Comparison of ENCODE assay signal across 19 cellular contexts in the genomic region with DNA sequence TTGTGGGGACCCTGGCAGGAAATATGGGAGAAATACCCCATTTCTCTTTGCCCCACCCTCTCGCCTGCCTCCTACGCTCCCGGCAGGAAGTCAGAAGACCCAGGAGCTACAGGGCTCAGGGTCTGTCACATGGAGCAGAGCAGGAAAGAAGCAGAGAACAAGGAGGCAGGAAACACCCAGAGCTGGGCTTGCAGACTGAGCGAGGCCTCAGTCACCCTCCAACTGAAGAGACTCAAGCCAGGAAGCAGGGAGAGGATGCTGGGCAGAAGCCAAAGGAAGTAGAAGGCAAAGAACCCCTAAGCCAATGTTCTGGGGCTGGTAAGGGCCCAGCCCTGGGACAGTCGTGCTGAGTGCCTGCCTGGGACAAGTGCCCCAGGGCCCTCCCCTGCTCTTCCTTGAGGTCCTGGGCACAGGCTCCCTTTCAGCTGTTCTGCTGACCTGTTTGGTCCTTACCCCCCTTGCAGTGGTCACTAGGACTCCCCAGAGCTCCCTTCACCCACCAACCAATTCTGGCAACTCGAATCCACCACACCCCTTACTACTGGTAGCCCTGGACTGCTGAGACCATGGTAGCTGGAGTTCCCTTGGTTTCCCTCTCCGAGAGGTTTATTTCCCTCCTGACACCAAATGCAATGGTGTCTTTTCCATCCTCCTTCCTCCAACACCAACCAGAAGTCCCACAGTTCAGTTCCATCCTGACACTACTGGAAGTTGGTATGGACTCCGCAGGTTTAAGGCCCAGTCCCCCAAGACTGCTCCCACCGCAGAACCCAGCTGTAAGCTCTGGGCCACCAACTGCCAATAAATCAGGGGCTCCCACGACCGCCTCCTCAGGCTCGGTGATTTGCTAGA.
DNase-seq lines count a peak whose midpoint lies in the region; ATAC-seq and TF ChIP-seq lines count a peak whose summit lies in the region.
"Had no signal": no experiment of that assay in that cellular context is flagged by ENCODE, and none has a peak within 500 bp of the region (broad histone marks: within the 10 kb centered on the region; RNA-seq: fewer than 3 reads in every experiment).

No MANE protein-coding gene starts in this region.

- 77 to 79% methylated on average over 12 of the region's 12 CpGs for WGBS in lower leg skin, 2 donors

- H3K4me1 Mint-ChIP-seq in activated T-helper 17 cell treated with anti-CD3 and anti-CD28 coated beads, Interleukin-2, amount 50 U/mL, for 72 hours = no peaks in the 10 kb centered on the region
- H3K4me1 Mint-ChIP-seq: activated B cell treated with CpG ODN at 0.5 μM for 24 hours; activated naive CD8-positive, alpha-beta T cell treated with anti-CD3 and anti-CD28 coated beads, Interleukin-2, amount 10 ng/mL, durations not matched to agents 7 days and 5 days had no signal

- no peak for TF ChIP-seq CTCF in lower leg skin (IDR thresholded peaks at IDR 0.05)

- peaks cover 12% of the 10 kb centered on the region for H3K27me3 Mint-ChIP-seq in activated T-helper 17 cell treated with anti-CD3 and anti-CD28 coated beads, Interleukin-2, amount 50 U/mL, for 72 hours
- H3K27me3 Mint-ChIP-seq: activated B cell treated with CpG ODN at 0.5 μM for 24 hours; activated CD8-positive, alpha-beta T cell treated with anti-CD3 and anti-CD28 coated beads for 36 hours; activated naive CD8-positive, alpha-beta T cell treated with anti-CD3 and anti-CD28 coated beads, Interleukin-2, amount 10 ng/mL, durations not matched to agents 7 days and 5 days had no signal

- intact Hi-C loops in lower leg skin (cut with DNase I; ENCODE audit: low total_unique reads) = no loop called here

- no peak for ATAC-seq in activated T-helper 17 cell treated with anti-CD3 and anti-CD28 coated beads, Interleukin-2, amount 50 U/mL, for 72 hours (replicated peaks)
- no peak for ATAC-seq in GM18870 (IDR thresholded peaks at IDR 0.05; ENCODE audit: unreplicated experiment)
- ATAC-seq: activated CD8-positive, alpha-beta T cell treated with anti-CD3 and anti-CD28 coated beads for 36 hours; body of pancreas; heart right ventricle; naive thymus-derived CD8-positive, alpha-beta T cell had no signal

- DNase-seq in HK-2 (ENCODE audit: unreplicated experiment) (peak; percentile 33), lower leg skin (ENCODE audit: low spot score in 2 of 2) (peak; percentile 13 to 48), HuH-7 (ENCODE audit: low spot score) (no peak), EL (no peak)
- DNase-seq in stimulated activated CD8-positive, alpha-beta memory T cell treated with anti-CD3 and anti-CD28 coated beads, Interleukin-4, amount 100 ng/mL, for 48 hours = peak; percentile 8
- DNase-seq: activated B cell treated with CpG ODN at 0.5 μM for 24 hours; activated CD8-positive, alpha-beta T cell treated with anti-CD3 and anti-CD28 coated beads for 36 hours; activated naive CD8-positive, alpha-beta T cell treated with anti-CD3 and anti-CD28 coated beads, Interleukin-2, amount 10 ng/mL, durations not matched to agents 7 days and 5 days; body of pancreas; DMS79; HCEC 1CT; heart right ventricle; NCI-H1105 treated with DMSO at 0.1 percent for 48 hours; NCI-H510A treated with DMSO at 0.1 percent for 48 hours; stimulated activated CD4-positive, alpha-beta T cell treated with anti-CD3 and anti-CD28 coated beads, Interleukin-4, amount 100 ng/mL, for 1 hour; stomach had no signal

- no peak for TF ChIP-seq POLR2A in lower leg skin (IDR thresholded peaks at IDR 0.05)

- no peaks in the 10 kb centered on the region for H3K9me3 Mint-ChIP-seq in activated T-helper 17 cell treated with anti-CD3 and anti-CD28 coated beads, Interleukin-2, amount 50 U/mL, for 72 hours
- H3K9me3 Mint-ChIP-seq: activated CD8-positive, alpha-beta T cell treated with anti-CD3 and anti-CD28 coated beads for 36 hours; activated naive CD8-positive, alpha-beta T cell treated with anti-CD3 and anti-CD28 coated beads, Interleukin-2, amount 10 ng/mL, durations not matched to agents 7 days and 5 days had no signal

- no peak overlapping the region for H3K4me3 Mint-ChIP-seq in activated T-helper 17 cell treated with anti-CD3 and anti-CD28 coated beads, Interleukin-2, amount 50 U/mL, for 72 hours
- H3K4me3 Mint-ChIP-seq: activated B cell treated with CpG ODN at 0.5 μM for 24 hours; activated CD8-positive, alpha-beta T cell treated with anti-CD3 and anti-CD28 coated beads for 36 hours; activated naive CD8-positive, alpha-beta T cell treated with anti-CD3 and anti-CD28 coated beads, Interleukin-2, amount 10 ng/mL, durations not matched to agents 7 days and 5 days; naive thymus-derived CD8-positive, alpha-beta T cell had no signal

- no peak overlapping the region for H3K4me3 ChIP-seq in lower leg skin (ENCODE audit: low read depth, poor library complexity, severe bottlenecking)
- H3K4me3 ChIP-seq: body of pancreas, heart right ventricle, stomach had no signal

- peak overlapping the region; percentile 33 for H3K27ac Mint-ChIP-seq in activated T-helper 17 cell treated with anti-CD3 and anti-CD28 coated beads, Interleukin-2, amount 50 U/mL, for 72 hours
- H3K27ac Mint-ChIP-seq: activated B cell treated with CpG ODN at 0.5 μM for 24 hours; activated CD8-positive, alpha-beta T cell treated with anti-CD3 and anti-CD28 coated beads for 36 hours; activated naive CD8-positive, alpha-beta T cell treated with anti-CD3 and anti-CD28 coated beads, Interleukin-2, amount 10 ng/mL, durations not matched to agents 7 days and 5 days; naive thymus-derived CD8-positive, alpha-beta T cell had no signal

- H3K36me3 Mint-ChIP-seq in activated T-helper 17 cell treated with anti-CD3 and anti-CD28 coated beads, Interleukin-2, amount 50 U/mL, for 72 hours (ENCODE audit: low read depth) = no peaks in the 10 kb centered on the region
- H3K36me3 Mint-ChIP-seq: activated naive CD8-positive, alpha-beta T cell treated with anti-CD3 and anti-CD28 coated beads, Interleukin-2, amount 10 ng/mL, durations not matched to agents 7 days and 5 days had no signal

Comparison
In these comparisons a context has a peak if more than half of its experiments do, and no peak if none do; other contexts are left out.
1. DNase-seq: peak in HK-2 (single experiment), lower leg skin (2 of 2) and stimulated activated CD8-positive, alpha-beta memory T cell treated with anti-CD3 and anti-CD28 coated beads, Interleukin-4, amount 100 ng/mL, for 48 hours (single experiment); none in HuH-7 (single experiment) and EL (single experiment).